Comparison of ENCODE assay signal across 18 cellular contexts in the genomic region with DNA sequence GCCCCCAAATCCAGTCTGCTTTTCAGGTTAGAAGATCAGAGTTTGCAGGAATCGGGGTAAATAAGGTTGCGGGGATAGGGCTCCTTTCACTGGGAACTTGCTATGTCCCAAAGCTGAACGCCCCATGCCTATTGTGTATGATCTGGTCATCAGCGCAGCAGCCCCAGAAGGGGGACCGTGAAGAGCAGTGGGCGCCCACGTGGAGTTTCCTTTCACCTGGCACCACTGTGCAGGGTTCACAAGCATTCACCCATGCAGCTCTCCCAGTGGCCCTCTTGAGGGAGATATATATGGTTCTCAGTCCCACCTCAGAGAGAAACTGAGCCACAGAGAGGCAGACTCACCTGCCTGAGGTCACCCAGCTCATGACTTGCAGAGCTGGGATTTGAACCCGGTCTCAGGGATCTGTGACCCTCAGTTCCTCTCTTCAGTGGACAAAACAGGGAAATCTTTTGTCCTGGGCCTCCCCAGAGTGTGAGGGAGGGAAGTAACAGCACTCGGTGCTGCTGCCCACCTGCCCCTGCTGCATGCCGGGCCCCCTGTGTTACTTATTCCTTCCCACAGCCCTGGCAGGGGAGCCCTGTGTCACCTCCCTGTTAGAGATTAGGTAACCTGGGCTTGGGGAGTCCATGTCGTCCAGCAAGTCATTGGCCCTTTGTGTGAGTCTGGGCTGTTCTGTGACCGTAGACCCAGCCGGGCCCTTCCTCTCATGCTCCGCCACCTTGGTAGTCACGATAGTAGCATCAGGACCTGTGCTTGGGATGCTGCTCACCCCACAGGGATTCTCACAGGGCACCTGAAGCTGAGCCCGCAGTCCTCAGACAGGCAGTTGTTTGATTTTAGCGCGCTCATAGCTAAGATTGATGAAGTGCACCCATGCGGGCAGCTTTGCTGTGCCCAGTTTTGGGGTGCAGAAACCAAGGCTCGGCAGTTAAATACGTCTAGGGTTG. TPM values are rescaled to one million over a fixed set of nuclear protein-coding genes. Genes with fewer than 3 reads are reported as not detected.
DNase-seq lines count a peak whose midpoint lies in the region; ATAC-seq and TF ChIP-seq lines count a peak whose summit lies in the region.
"Had no signal": no experiment of that assay in that cellular context is flagged by ENCODE, and none has a peak within 500 bp of the region (broad histone marks: within the 10 kb centered on the region; RNA-seq: fewer than 3 reads in every experiment).

No MANE protein-coding gene starts in this region.

- peaks cover 53% of the 10 kb centered on the region for H3K4me1 ChIP-seq in GM23248 (ENCODE audit: insufficient read depth)
- peaks cover 23% of the 10 kb centered on the region for H3K4me1 ChIP-seq in NT2/D1 (ENCODE audit: insufficient read depth, insufficient read length)
- H3K4me1 ChIP-seq in gastroesophageal sphincter: peaks cover 0 to 64% (median 26%) of the 10 kb centered on the region in 3 donors
- H3K4me1 ChIP-seq in psoas muscle: peaks cover 47% of the 10 kb centered on the region

- TF ChIP-seq POLR2A in gastroesophageal sphincter (IDR thresholded peaks at IDR 0.05): no peak

- H3K27ac ChIP-seq in GM23248: peak overlapping the region; percentile 92
- peak overlapping the region in 3 of 4 donors; percentile 72 to 81 (median 78) for H3K27ac ChIP-seq in gastroesophageal sphincter
- peak overlapping the region; percentile 75 for H3K27ac ChIP-seq in psoas muscle

- peak overlapping the region in 1 of 10 donors; percentile 39 for H3K27ac Mint-ChIP-seq in naive thymus-derived CD8-positive, alpha-beta T cell
- H3K27ac Mint-ChIP-seq: activated CD8-positive, alpha-beta T cell treated with anti-CD3 and anti-CD28 coated beads for 36 hours; activated naive CD4-positive, alpha-beta T cell treated with anti-CD3 and anti-CD28 coated beads for 36 hours; stimulated activated naive CD8-positive, alpha-beta T cell treated with anti-CD3 and anti-CD28 coated beads, Interleukin-15, Interleukin-2, amounts not matched to agents 100 ng/mL and 50 ng/mL, for 24 hours had no signal

- H3K4me1 Mint-ChIP-seq in naive thymus-derived CD8-positive, alpha-beta T cell: peaks cover 11 to 26% (median 15%) of the 10 kb centered on the region in 4 donors

- DNase-seq in GM23248: no peak
- DNase-seq in NT2/D1 (ENCODE audit: low read depth, low spot score): no peak
- DNase-seq in psoas muscle: no peak
- no peak for DNase-seq in AML-193 (lab: John Stamatoyannopoulos, UW)
- DNase-seq in naive thymus-derived CD8-positive, alpha-beta T cell: no peak
- DNase-seq in NCI-H2227 treated with DMSO at 0.1 percent for 48 hours (lab: John Stamatoyannopoulos, UW): no peak
- DNase-seq in NK-92 treated with Interleukin-12 subunit alpha and Interleukin-12 subunit beta, amount 100 ng/mL, for 24 hours (lab: John Stamatoyannopoulos, UW): no peak
- DNase-seq: activated CD8-positive, alpha-beta T cell treated with anti-CD3 and anti-CD28 coated beads for 36 hours; activated naive CD4-positive, alpha-beta T cell treated with anti-CD3 and anti-CD28 coated beads for 36 hours; CD4-positive, alpha-beta memory T cell; erythroblast; MV-4-11; T-helper 9 cell had no signal

- no peak overlapping the region for H3K4me3 Mint-ChIP-seq in naive thymus-derived CD8-positive, alpha-beta T cell
- H3K4me3 Mint-ChIP-seq: activated CD8-positive, alpha-beta T cell treated with anti-CD3 and anti-CD28 coated beads for 36 hours; activated naive CD4-positive, alpha-beta T cell treated with anti-CD3 and anti-CD28 coated beads for 36 hours; CD4-positive, alpha-beta memory T cell; stimulated activated naive CD8-positive, alpha-beta T cell treated with anti-CD3 and anti-CD28 coated beads, Interleukin-15, Interleukin-2, amounts not matched to agents 100 ng/mL and 50 ng/mL, for 24 hours had no signal

- H2AFZ ChIP-seq in GM23248: no peak overlapping the region

- H3K9ac ChIP-seq in GM23248 (no peak overlapping the region), NT2/D1 (ENCODE audit: insufficient read length, low read depth) (peak overlapping the region; percentile 67)

- no peaks in the 10 kb centered on the region for H3K27me3 Mint-ChIP-seq in naive thymus-derived CD8-positive, alpha-beta T cell
- H3K27me3 Mint-ChIP-seq: activated CD8-positive, alpha-beta T cell treated with anti-CD3 and anti-CD28 coated beads for 36 hours; CD4-positive, alpha-beta memory T cell; stimulated activated naive CD8-positive, alpha-beta T cell treated with anti-CD3 and anti-CD28 coated beads, Interleukin-15, Interleukin-2, amounts not matched to agents 100 ng/mL and 50 ng/mL, for 24 hours had no signal

- no peaks in the 10 kb centered on the region for H4K20me1 ChIP-seq in GM23248 (ENCODE audit: insufficient read depth)

- H3K27me3 ChIP-seq in GM23248 (replicated peaks; ENCODE audit: insufficient read depth): no peaks in the 10 kb centered on the region
- H3K27me3 ChIP-seq in NT2/D1 (ENCODE audit: insufficient read depth, insufficient read length): no peaks in the 10 kb centered on the region
- no peaks in the 10 kb centered on the region for H3K27me3 ChIP-seq in gastroesophageal sphincter
- H3K27me3 ChIP-seq in psoas muscle (ENCODE audit: insufficient read depth in 3 of 3, low read length in 2 of 3): no peaks in the 10 kb centered on the region
- H3K27me3 ChIP-seq: Peyer's patch had no signal

- no peaks in the 10 kb centered on the region for H3K9me3 Mint-ChIP-seq in naive thymus-derived CD8-positive, alpha-beta T cell
- H3K9me3 Mint-ChIP-seq: activated CD8-positive, alpha-beta T cell treated with anti-CD3 and anti-CD28 coated beads for 36 hours; activated naive CD4-positive, alpha-beta T cell treated with anti-CD3 and anti-CD28 coated beads for 36 hours; CD4-positive, alpha-beta memory T cell; stimulated activated naive CD8-positive, alpha-beta T cell treated with anti-CD3 and anti-CD28 coated beads, Interleukin-15, Interleukin-2, amounts not matched to agents 100 ng/mL and 50 ng/mL, for 24 hours had no signal

- H3K36me3 Mint-ChIP-seq in naive thymus-derived CD8-positive, alpha-beta T cell: peaks cover 0 to 54% (median 8%) of the 10 kb centered on the region in 3 donors

- no peaks in the 10 kb centered on the region for H3K36me3 ChIP-seq in GM23248 (ENCODE audit: low read depth)
- H3K36me3 ChIP-seq in NT2/D1 (ENCODE audit: insufficient read depth, insufficient read length, low read length): peaks cover 63% of the 10 kb centered on the region
- peaks cover 0 to 49% of the 10 kb centered on the region in 2 donors for H3K36me3 ChIP-seq in gastroesophageal sphincter
- H3K36me3 ChIP-seq in psoas muscle (ENCODE audit: insufficient read depth in 1 of 2, low read depth in 1 of 2): peaks cover 0 to 22% of the 10 kb centered on the region in 2 donors

- in situ Hi-C loops in GM23248 (cut with MboI): no loop called here

- H3K4me2 ChIP-seq in GM23248 (ENCODE audit: unreplicated experiment): no peak overlapping the region

- no peak for TF ChIP-seq EP300 in gastroesophageal sphincter (IDR thresholded peaks at IDR 0.05)

- intact Hi-C loops in psoas muscle (cut with DNase I): no loop called here

- H3K9me3 ChIP-seq in GM23248 (ENCODE audit: low read depth) (no peaks in the 10 kb centered on the region), NT2/D1 (ENCODE audit: insufficient read depth, low read length) (no peaks in the 10 kb centered on the region), gastroesophageal sphincter (no peaks in the 10 kb centered on the region), psoas muscle (no peaks in the 10 kb centered on the region)
- H3K9me3 ChIP-seq: Peyer's patch had no signal

- POLR2A ChIA-PET in naive thymus-derived CD8-positive, alpha-beta T cell (lab: Charles Lee): interaction anchor here (0.7 kb wide), 1 partner anchor 11 kb away, joined by 3 read pairs; no protein-coding TSS in a partner anchor

- no peak overlapping the region for H3K4me3 ChIP-seq in GM23248
- no peak overlapping the region for H3K4me3 ChIP-seq in NT2/D1 (ENCODE audit: insufficient read length, low read depth)
- H3K4me3 ChIP-seq in gastroesophageal sphincter: no peak overlapping the region
- no peak overlapping the region for H3K4me3 ChIP-seq in psoas muscle
- H3K4me3 ChIP-seq: Peyer's patch had no signal

- H3K9me2 ChIP-seq in GM23248 (ENCODE audit: insufficient read depth): no peaks in the 10 kb centered on the region

- H3K79me2 ChIP-seq in GM23248 (ENCODE audit: insufficient read depth): peaks cover 32% of the 10 kb centered on the region

- 86 to 87% methylated on average over 21 of the region's 21 CpGs for WGBS in GM23248 (ENCODE audit: low coverage in 1 of 2, low lambda C conversion rate in 2 of 2, missing lambda C conversion rate in 2 of 2), 2 experiments
- WGBS in gastroesophageal sphincter (ENCODE audit: low coverage in 1 of 2), 2 donors: 83 to 85% methylated on average over 6 of the region's 21 CpGs
- 87 to 93% (median 89%) methylated on average over 21 of the region's 21 CpGs for WGBS in psoas muscle, 3 donors

- ATAC-seq in gastroesophageal sphincter: no peak
- no peak for ATAC-seq in psoas muscle
- ATAC-seq in naive thymus-derived CD8-positive, alpha-beta T cell: no peak
- ATAC-seq: activated CD8-positive, alpha-beta T cell treated with anti-CD3 and anti-CD28 coated beads for 36 hours had no signal

- peaks cover 44% of the 10 kb centered on the region for H3F3A ChIP-seq in GM23248 (ENCODE audit: insufficient read depth)

- TF ChIP-seq CTCF in gastroesophageal sphincter (IDR thresholded peaks at IDR 0.05) (no peak), psoas muscle (IDR thresholded peaks at IDR 0.05) (no peak)

RNA-seq across cellular contexts. Expression of a gene that starts 27.9 kb away (rescaled TPM):
- 56.4 and 60.8 TPM in 2 replicates for total RNA-seq in GM23248 (2014; rRNA removed; shearing (Covaris generic))
- polyA plus RNA-seq in GM23248 (2016; fragmentation: Nextera tagmentation; extraction: Ambion mirVana): 47.3 and 48.7 TPM in 2 replicates
- total RNA-seq in gastroesophageal sphincter: 10 to 100 TPM; 48.2 to 69.5 (median 50.7) TPM
- 10 to 100 TPM; 47.7 to 69.4 (median 53.6) TPM for total RNA-seq in psoas muscle
- 10 to 100 TPM; 39.7 to 73.6 (median 51.7) TPM for polyA plus RNA-seq in psoas muscle
- 10 to 100 TPM; 47.3 to 47.7 TPM for total RNA-seq in naive thymus-derived CD8-positive, alpha-beta T cell
- polyA plus RNA-seq in naive thymus-derived CD8-positive, alpha-beta T cell: 10 to 100 TPM; 20.8 to 35.7 (median 31.0) TPM

RNA-seq across cellular contexts. Expression of a gene that starts 38.6 kb away (rescaled TPM):
- 8.9 and 10.1 TPM in 2 replicates for total RNA-seq in GM23248 (2014; rRNA removed; shearing (Covaris generic))
- 5.5 and 6.0 TPM in 2 replicates for polyA plus RNA-seq in GM23248 (2016; fragmentation: Nextera tagmentation; extraction: Ambion mirVana)
- 10 to 100 TPM in 1 of 4 donors, 1 to 10 TPM in 3; 4.3 to 10.1 (median 7.6) TPM for total RNA-seq in gastroesophageal sphincter
- 1 to 10 TPM; 1.1 to 7.0 (median 2.4) TPM for total RNA-seq in psoas muscle
- 1 to 10 TPM in 1 of 3 donors, under 1 TPM in 2; 0.51 to 1.6 (median 0.84) TPM for polyA plus RNA-seq in psoas muscle
- not detected for total RNA-seq in naive thymus-derived CD8-positive, alpha-beta T cell
- polyA plus RNA-seq in naive thymus-derived CD8-positive, alpha-beta T cell: not detected
- total RNA-seq: activated CD8-positive, alpha-beta T cell treated with anti-CD3 and anti-CD28 coated beads for 36 hours; activated naive CD4-positive, alpha-beta T cell treated with anti-CD3 and anti-CD28 coated beads for 36 hours; CD4-positive, alpha-beta memory T cell had no signal
- polyA plus RNA-seq: CD4-positive, alpha-beta memory T cell had no signal

RNA-seq across cellular contexts. Expression of a gene that starts 53.9 kb away (rescaled TPM):
- total RNA-seq in GM23248 (2014; rRNA removed; shearing (Covaris generic)): not detected in 2 replicates
- polyA plus RNA-seq in GM23248 (2016; fragmentation: Nextera tagmentation; extraction: Ambion mirVana) (not detected in 2 replicates), psoas muscle (under 1 TPM in 1 of 3 donors, not detected in 2; 0.01 TPM)
- total RNA-seq in gastroesophageal sphincter (under 1 TPM in 3 of 4 donors, not detected in 1; 0.12 to 0.39 (median 0.27) TPM), psoas muscle (not detected)
- total RNA-seq in naive thymus-derived CD8-positive, alpha-beta T cell: not detected
- polyA plus RNA-seq in naive thymus-derived CD8-positive, alpha-beta T cell: not detected
- total RNA-seq: activated CD8-positive, alpha-beta T cell treated with anti-CD3 and anti-CD28 coated beads for 36 hours; activated naive CD4-positive, alpha-beta T cell treated with anti-CD3 and anti-CD28 coated beads for 36 hours; CD4-positive, alpha-beta memory T cell; G401; Peyer's patch; renal cortical epithelial cell had no signal
- polyA plus RNA-seq: CD4-positive, alpha-beta memory T cell had no signal
